ENCODE assay signal across 16 cellular contexts in genomic region chr2:37894601-37895000, GRCh38. TPM values are rescaled to one million over a fixed set of nuclear protein-coding genes. Genes with fewer than 3 reads are reported as not detected.
DNase-seq lines count a peak whose midpoint lies in the region; ATAC-seq, FAIRE-seq and TF ChIP-seq lines count a peak whose summit lies in the region.
"Had no signal": no experiment of that assay in that cellular context is flagged by ENCODE, and none has a peak within 500 bp of the region (broad histone marks: within the 10 kb centered on the region; RNA-seq: fewer than 3 reads in every experiment).

No MANE protein-coding gene starts in this region.

- H3K9me3 Mint-ChIP-seq in activated naive CD4-positive, alpha-beta T cell treated with anti-CD3 and anti-CD28 coated beads, Interleukin-2, amount 50 U/mL, for 72 hours, result no peaks in the 10 kb centered on the region

- 25 to 56% methylated on average over 4 of the region's 4 CpGs for WGBS in testis, 2 donors

- no peaks in the 10 kb centered on the region for H3K36me3 Mint-ChIP-seq in activated naive CD4-positive, alpha-beta T cell treated with anti-CD3 and anti-CD28 coated beads, Interleukin-2, amount 50 U/mL, for 72 hours
- H3K36me3 Mint-ChIP-seq: WTC11 had no signal

- H3K27ac Mint-ChIP-seq in activated naive CD4-positive, alpha-beta T cell treated with anti-CD3 and anti-CD28 coated beads, Interleukin-2, amount 50 U/mL, for 72 hours, result no peak overlapping the region
- H3K27ac Mint-ChIP-seq: WTC11 had no signal

- no peaks in the 10 kb centered on the region for H3K27me3 ChIP-seq in SJSA1 (replicated peaks)
- no peaks in the 10 kb centered on the region for H3K27me3 ChIP-seq in testis
- H3K27me3 ChIP-seq: body of pancreas, upper lobe of left lung had no signal

- H3K27ac ChIP-seq in SJSA1 (peak overlapping the region; percentile 45), testis (peak overlapping the region; percentile 7 to 8)
- H3K27ac ChIP-seq: body of pancreas had no signal

- no peak for ATAC-seq in activated naive CD4-positive, alpha-beta T cell treated with anti-CD3 and anti-CD28 coated beads, Interleukin-2, amount 50 U/mL, for 72 hours
- no peak for ATAC-seq in HG03432 (IDR thresholded peaks at IDR 0.05; ENCODE audit: unreplicated experiment)
- ATAC-seq: body of pancreas, WTC11 had no signal

- no peak for FAIRE-seq in HTR-8/SVneo (lab: Jason Lieb, UNC)

- no peaks in the 10 kb centered on the region for H3K9me3 ChIP-seq in SJSA1 (replicated peaks)
- H3K9me3 ChIP-seq in testis, result no peaks in the 10 kb centered on the region
- H3K9me3 ChIP-seq: body of pancreas, upper lobe of left lung had no signal

- H3K4me1 ChIP-seq in SJSA1 (replicated peaks) (peaks cover 61% of the 10 kb centered on the region), testis (peaks cover 17% of the 10 kb centered on the region)

- DNase-seq in activated naive CD4-positive, alpha-beta T cell treated with anti-CD3 and anti-CD28 coated beads, Interleukin-2, amount 50 U/mL, for 16 hours, result peak; percentile 32
- DNase-seq in activated naive CD4-positive, alpha-beta T cell treated with anti-CD3 and anti-CD28 coated beads, Interleukin-2, amount 50 U/mL, for 72 hours (ENCODE audit: low spot score in 2 of 2), result no peak
- DNase-seq in SJSA1 (ENCODE audit: low read depth in 1 of 2, low spot score in 2 of 2) (peak; percentile 63 to 64), fibroblast of pulmonary artery (ENCODE audit: low read depth) (peak; percentile 18), testis (peak; percentile 44), HTR-8/SVneo (ENCODE audit: insufficient read length, low spot score) (no peak), NCI-H1092 (lab: John Stamatoyannopoulos, UW) (no peak)
- DNase-seq: activated effector memory CD4-positive, alpha-beta T cell treated with anti-CD3 and anti-CD28 coated beads, Interleukin-2, amount 50 U/mL, for 16 hours; body of pancreas; cortex of kidney; HCEC 1CT; NCI-H146; NCI-H226 had no signal

- no peak for TF ChIP-seq CTCF in fibroblast of pulmonary artery (IDR thresholded peaks at IDR 0.05; ENCODE audit: low read length, missing control alignments)
- TF ChIP-seq CTCF in testis (IDR thresholded peaks at IDR 0.05), result no peak

- no peak for TF ChIP-seq POLR2A in testis (IDR thresholded peaks at IDR 0.05)

- H3K4me3 ChIP-seq in SJSA1 (no peak overlapping the region), fibroblast of pulmonary artery (replicated peaks; ENCODE audit: low read depth, low read length) (no peak overlapping the region), testis (no peak overlapping the region)
- H3K4me3 ChIP-seq: body of pancreas, upper lobe of left lung had no signal

- intact Hi-C loops in testis (cut with DNase I; ENCODE audit: low total_unique reads), result no loop called here

- H3K36me3 ChIP-seq in SJSA1, result no peaks in the 10 kb centered on the region
- no peaks in the 10 kb centered on the region for H3K36me3 ChIP-seq in testis (ENCODE audit: low read depth, missing control alignments)
- H3K36me3 ChIP-seq: upper lobe of left lung had no signal

RNA-seq across cellular contexts. Expression of gene RMDN2, which starts 30.5 kb away (rescaled TPM):
- total RNA-seq in activated naive CD4-positive, alpha-beta T cell treated with anti-CD3 and anti-CD28 coated beads, Interleukin-2, amount 50 U/mL, for 72 hours, result 1 to 10 TPM in 1 of 2 donors, under 1 TPM in 1; 0.75 to 1.5 TPM
- 17.6 and 20.8 TPM in 2 replicates for total RNA-seq in SJSA1 (2014; rRNA removed; shearing (Covaris generic))
- 10 to 100 TPM; 22.8 to 31.6 TPM for total RNA-seq in testis
- polyA plus RNA-seq in testis (ENCODE audit: insufficient read depth, low read depth, low replicate concordance), result 34.9 TPM

Comparison
In these comparisons a context has a peak if more than half of its experiments do, and no peak if none do; other contexts are left out.
1. DNase-seq: peak in activated naive CD4-positive, alpha-beta T cell treated with anti-CD3 and anti-CD28 coated beads, Interleukin-2, amount 50 U/mL, for 16 hours (single experiment), SJSA1 (2 of 2), fibroblast of pulmonary artery (single experiment) and testis (single experiment); none in activated naive CD4-positive, alpha-beta T cell treated with anti-CD3 and anti-CD28 coated beads, Interleukin-2, amount 50 U/mL, for 72 hours (0 of 2), HTR-8/SVneo (single experiment) and NCI-H1092 (single experiment).